9 cellular contexts compared by ENCODE assay signal in genomic region chr9:70480405-70480980, GRCh38.
DNase-seq lines count a peak whose midpoint lies in the region; ATAC-seq, FAIRE-seq and TF ChIP-seq lines count a peak whose summit lies in the region.
"Had no signal": no experiment of that assay in that cellular context is flagged by ENCODE, and none has a peak within 500 bp of the region (broad histone marks: within the 10 kb centered on the region; RNA-seq: fewer than 3 reads in every experiment).

No MANE protein-coding gene starts in this region.

- no peak for ATAC-seq in HG03025 (IDR thresholded peaks at IDR 0.05; ENCODE audit: low FRiP score, unreplicated experiment)

- DNase-seq in DMS 273 (lab: John Stamatoyannopoulos, UW; ENCODE audit: unreplicated experiment): peak; percentile 78
- DNase-seq in DMS 273 treated with DMSO at 0.1 percent for 48 hours (lab: John Stamatoyannopoulos, UW): no peak
- peak; percentile 86 to 93 for DNase-seq in uterus
- no peak for DNase-seq in activated CD4-positive, alpha-beta T cell treated with anti-CD3 and anti-CD28 coated beads for 48 hours
- DNase-seq in GM12891 (ENCODE audit: insufficient read length, low spot score): no peak

- H3K9ac ChIP-seq in duodenal mucosa (ENCODE audit: low read depth in 1 of 2, low read length in 2 of 2): peak overlapping the region; percentile 35 to 39
- peak overlapping the region; percentile 73 for H3K9ac ChIP-seq in mucosa of stomach (ENCODE audit: low read length)

- intact Hi-C loops in uterus (cut with DNase I; ENCODE audit: low total_unique reads): loop anchor here (1.0 to 5.0 kb wide), 2 partner anchors 60 to 122 kb away; no protein-coding TSS in a partner anchor

- peaks cover 36 to 38% of the 10 kb centered on the region in 2 donors for H3K4me1 ChIP-seq in duodenal mucosa (ENCODE audit: control insufficient read depth in 1 of 2, insufficient read depth in 2 of 2, low read length in 2 of 2)
- peaks cover 57% of the 10 kb centered on the region for H3K4me1 ChIP-seq in mucosa of stomach (ENCODE audit: control insufficient read depth, insufficient read depth, low read length)
- H3K4me1 ChIP-seq in uterus: peaks cover 30 to 31% of the 10 kb centered on the region in 2 donors

- H3K4me3 ChIP-seq in duodenal mucosa (ENCODE audit: low read depth in 1 of 2, low read length in 2 of 2) (peak overlapping the region; percentile 13 to 17), mucosa of stomach (ENCODE audit: low read length) (peak overlapping the region; percentile 12), uterus (no peak overlapping the region)

- no peak for TF ChIP-seq CTCF in uterus (IDR thresholded peaks at IDR 0.05)

- no peak for FAIRE-seq in GM12891 (lab: Jason Lieb, UNC)
- FAIRE-seq: A204.1 had no signal

- H3K27me3 ChIP-seq in duodenal mucosa (ENCODE audit: control insufficient read depth in 1 of 2, insufficient read depth in 2 of 2, low read length in 2 of 2) (no peaks in the 10 kb centered on the region), mucosa of stomach (ENCODE audit: control insufficient read depth, insufficient read depth, low read length) (no peaks in the 10 kb centered on the region), uterus (no peaks in the 10 kb centered on the region)

- H3K27ac ChIP-seq in duodenal mucosa (ENCODE audit: low read depth, low read length) (peak overlapping the region; percentile 72), uterus (peak overlapping the region; percentile 90 to 91)

- H3K9me3 ChIP-seq in duodenal mucosa (ENCODE audit: control insufficient read depth in 1 of 2, low read length in 2 of 2) (no peaks in the 10 kb centered on the region), mucosa of stomach (ENCODE audit: control insufficient read depth, low read length) (no peaks in the 10 kb centered on the region), uterus (no peaks in the 10 kb centered on the region)

- TF ChIP-seq POLR2A in uterus (IDR thresholded peaks at IDR 0.05) (peak; percentile 50 to 78), GM12891 (IDR thresholded peaks at IDR 0.05; ENCODE audit: low read depth, low read length) (no peak)

- no peaks in the 10 kb centered on the region for H3K36me3 ChIP-seq in duodenal mucosa (ENCODE audit: control insufficient read depth in 1 of 2, insufficient read depth in 2 of 2, low read length in 2 of 2)
- H3K36me3 ChIP-seq in mucosa of stomach (ENCODE audit: control insufficient read depth, insufficient read depth, low read length): no peaks in the 10 kb centered on the region
- no peaks in the 10 kb centered on the region for H3K36me3 ChIP-seq in uterus

TF ChIP-seq in GM12891, 5 proteins besides CTCF, POLR2A, EP300 and RAD21:
- TF ChIP-seq PAX5 (IDR thresholded peaks at IDR 0.05; ENCODE audit: insufficient read depth, low read length, severe bottlenecking): no peak
- TF ChIP-seq SPI1 (IDR thresholded peaks at IDR 0.05; ENCODE audit: low read depth, low read length): no peak
- TF ChIP-seq TAF1 (IDR thresholded peaks at IDR 0.05; ENCODE audit: low read depth, low read length): no peak
- no peak for TF ChIP-seq POU2F2 (IDR thresholded peaks at IDR 0.05; ENCODE audit: low read depth, low read length)
- TF ChIP-seq POLR2AphosphoS5 (IDR thresholded peaks at IDR 0.05; ENCODE audit: low read depth, low read length): no peak

Comparison
In these comparisons a context has a peak if more than half of its experiments do, and no peak if none do; other contexts are left out.
1. DNase-seq: peak in DMS 273 (single experiment) and uterus (2 of 2); none in DMS 273 treated with DMSO at 0.1 percent for 48 hours (single experiment), activated CD4-positive, alpha-beta T cell treated with anti-CD3 and anti-CD28 coated beads for 48 hours (single experiment) and GM12891 (single experiment).
2. H3K4me3 ChIP-seq: peak in duodenal mucosa (2 of 2) and mucosa of stomach (single experiment); none in uterus (0 of 2).